Comparison of ENCODE assay signal across 25 cellular contexts in the genomic region with DNA sequence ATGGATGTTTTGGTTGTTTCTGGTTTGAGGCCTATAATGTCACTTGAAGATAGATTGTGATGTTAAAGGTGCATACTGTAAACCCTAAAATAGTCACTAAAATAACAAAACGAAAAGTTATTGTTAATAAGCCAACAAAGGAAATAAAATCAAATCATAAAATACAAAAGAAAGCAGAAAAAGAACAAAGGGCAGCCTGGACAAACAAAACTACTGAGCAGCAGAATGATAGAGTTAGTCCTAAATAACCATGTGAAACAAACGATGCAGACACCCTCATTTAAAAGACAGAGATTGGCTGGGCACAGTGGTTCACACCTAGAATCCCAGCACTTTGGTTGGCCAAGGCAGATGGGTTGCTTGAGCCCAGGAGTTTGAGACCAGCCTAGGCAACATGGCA.
"Had no signal": no experiment of that assay in that cellular context is flagged by ENCODE, and none has a peak within 500 bp of the region (broad histone marks: within the 10 kb centered on the region; RNA-seq: fewer than 3 reads in every experiment).

No MANE protein-coding gene starts in this region.

- DNase-seq: activated CD4-positive, alpha-beta memory T cell treated with anti-CD3 and anti-CD28 coated beads, Interleukin-2, amount 10 ng/mL, durations not matched to agents 7 days and 5 days; activated CD4-positive, alpha-beta T cell treated with anti-CD3 and anti-CD28 coated beads, Interleukin-2, amount 10 ng/mL, durations not matched to agents 24 days and 14 days; activated CD4-positive, CD25-positive, alpha-beta regulatory T cell treated with anti-CD3 and anti-CD28 coated beads, Interleukin-2, amount 50 U/mL, for 72 hours; activated naive CD4-positive, alpha-beta T cell; amygdala; central memory CD4-positive, alpha-beta T cell; effector CD4-positive, alpha-beta T cell; gastrocnemius medialis; kidney; left colon; mammary epithelial cell; nephron progenitor cell; right lobe of liver; stimulated activated CD4-positive, alpha-beta T cell treated with anti-CD3 and anti-CD28 coated beads, Interleukin-12 subunit alpha, Interleukin-12 subunit beta, amount 100 ng/mL, for 4 hours; stimulated activated CD4-positive, alpha-beta T cell treated with anti-CD3 and anti-CD28 coated beads, Interleukin-4, amount 100 ng/mL, for 24 hours; stimulated activated naive B cell treated with anti-CD40 and anti-IgM and Interleukin-4, amounts not matched to agents 10 μg/mL and 1 μg/mL and 100 μg/mL, for 72 hours; stomach; T-helper 1 cell; T1000; thyroid gland; upper lobe of left lung had no signal

- H3K27me3 Mint-ChIP-seq: activated CD4-positive, alpha-beta memory T cell treated with anti-CD3 and anti-CD28 coated beads, Interleukin-2, amount 10 ng/mL, durations not matched to agents 7 days and 5 days; activated CD4-positive, alpha-beta T cell treated with anti-CD3 and anti-CD28 coated beads, Interleukin-2, amount 10 ng/mL, durations not matched to agents 24 days and 14 days; dendritic cell treated with granulocyte-macrophage colony-stimulating factor and Interleukin-4, amounts not matched to agents 40 ng/mL and 50 ng/mL, for 4 days; stimulated activated naive B cell treated with anti-CD40 and anti-IgM and Interleukin-4, amounts not matched to agents 10 μg/mL and 1 μg/mL and 100 μg/mL, for 72 hours had no signal

- H3K27ac ChIP-seq: hepatocyte, neutrophil, right lobe of liver, stomach, thyroid gland, upper lobe of left lung, vagina had no signal

- H3K9me3 Mint-ChIP-seq: activated CD4-positive, alpha-beta memory T cell treated with anti-CD3 and anti-CD28 coated beads, Interleukin-2, amount 10 ng/mL, durations not matched to agents 7 days and 5 days; activated CD4-positive, alpha-beta T cell treated with anti-CD3 and anti-CD28 coated beads, Interleukin-2, amount 10 ng/mL, durations not matched to agents 24 days and 14 days; dendritic cell treated with granulocyte-macrophage colony-stimulating factor and Interleukin-4, amounts not matched to agents 40 ng/mL and 50 ng/mL, for 4 days; nephron progenitor cell; stimulated activated naive B cell treated with anti-CD40 and anti-IgM and Interleukin-4, amounts not matched to agents 10 μg/mL and 1 μg/mL and 100 μg/mL, for 72 hours had no signal

- H3K4me3 ChIP-seq: gastrocnemius medialis, hepatocyte, right lobe of liver, stomach, thyroid gland, upper lobe of left lung, vagina had no signal

- H3K4me1 Mint-ChIP-seq: activated CD4-positive, alpha-beta memory T cell treated with anti-CD3 and anti-CD28 coated beads, Interleukin-2, amount 10 ng/mL, durations not matched to agents 7 days and 5 days had no signal

- H3K4me3 Mint-ChIP-seq: activated CD4-positive, alpha-beta memory T cell treated with anti-CD3 and anti-CD28 coated beads, Interleukin-2, amount 10 ng/mL, durations not matched to agents 7 days and 5 days; activated CD4-positive, alpha-beta T cell treated with anti-CD3 and anti-CD28 coated beads, Interleukin-2, amount 10 ng/mL, durations not matched to agents 24 days and 14 days; dendritic cell treated with granulocyte-macrophage colony-stimulating factor and Interleukin-4, amounts not matched to agents 40 ng/mL and 50 ng/mL, for 4 days; nephron progenitor cell; stimulated activated naive B cell treated with anti-CD40 and anti-IgM and Interleukin-4, amounts not matched to agents 10 μg/mL and 1 μg/mL and 100 μg/mL, for 72 hours had no signal

- ATAC-seq: gastrocnemius medialis; left colon; right lobe of liver; stimulated activated naive B cell treated with anti-CD40 and anti-IgM and Interleukin-4, amounts not matched to agents 10 μg/mL and 1 μg/mL and 100 μg/mL, for 72 hours had no signal

- H3K9me3 ChIP-seq: gastrocnemius medialis, neutrophil, right lobe of liver, stomach, thyroid gland, upper lobe of left lung, vagina had no signal

- H3K27me3 ChIP-seq: gastrocnemius medialis, hepatocyte, neutrophil, right lobe of liver, stomach, thyroid gland, upper lobe of left lung, vagina had no signal

- H3K27ac Mint-ChIP-seq: activated CD4-positive, alpha-beta T cell treated with anti-CD3 and anti-CD28 coated beads, Interleukin-2, amount 10 ng/mL, durations not matched to agents 24 days and 14 days; dendritic cell treated with granulocyte-macrophage colony-stimulating factor and Interleukin-4, amounts not matched to agents 40 ng/mL and 50 ng/mL, for 4 days; nephron progenitor cell had no signal

- H3K4me1 ChIP-seq: gastrocnemius medialis, right lobe of liver, stomach, vagina had no signal
